Comparison of ENCODE assay signal across 5 cellular contexts in genomic region chr14:41518030-41518429, GRCh38.
A peak's percentile ranks its signal among the peaks of the same experiment; 100 is the strongest.
DNase-seq lines count a peak whose midpoint lies in the region; ATAC-seq and TF ChIP-seq lines count a peak whose summit lies in the region.
"Not testable (repeated sequence)": the region's sequence is repeated elsewhere in the genome, so short reads cannot be mapped to it uniquely, and the experiment has no call there.

No MANE protein-coding gene starts in this region.

- not testable (repeated sequence) for H4K20me1 ChIP-seq in PC-3 (ENCODE audit: low read length)

- not testable (repeated sequence) for H3F3A ChIP-seq in PC-3 (ENCODE audit: low read length, unreplicated experiment)

- H3K4me3 ChIP-seq in H7 (ENCODE audit: insufficient read depth, low read depth, low read length) = peak overlapping the region; percentile 17; the same call in 1 of the 2 replicates
- H3K4me3 ChIP-seq in PC-3 (ENCODE audit: low read length); endodermal cell (ENCODE audit: low read length): not testable (repeated sequence)

- peaks cover 17% of the 10 kb centered on the region for H3K4me1 Mint-ChIP-seq in endodermal cell

- TF ChIP-seq CTCF in PC-3 (conservative IDR thresholded peaks at IDR 0.05; ENCODE audit: low read depth, low read length); endodermal cell (conservative IDR thresholded peaks at IDR 0.05): not testable (repeated sequence)

- H3K9me2 ChIP-seq in PC-3 (replicated peaks; ENCODE audit: low read length) = not testable (repeated sequence)

- CTCF ChIA-PET in PC-3 (lab: Charles Lee) = not testable (repeated sequence)

- H3K9ac ChIP-seq in PC-3 (ENCODE audit: low read length); endodermal cell (ENCODE audit: extremely low read depth, low read length, poor library complexity, severe bottlenecking): not testable (repeated sequence)

- not testable (repeated sequence) for H3K4me1 ChIP-seq in PC-3 (ENCODE audit: insufficient read depth, low read length); endodermal cell (ENCODE audit: control insufficient read depth, insufficient read depth, low read length)

- H3K27ac Mint-ChIP-seq in endodermal cell = peak overlapping the region; percentile 85

- not testable (repeated sequence) for H3K27me3 Mint-ChIP-seq in endodermal cell (ENCODE audit: insufficient read depth)

- WGBS in endodermal cell (ENCODE audit: insufficient coverage in 1 of 2, insufficient read length in 1 of 2), 2 experiments = 95% methylated on average over 8 of the region's 11 CpGs; no CpG with 5 or more reads in 1 of the 2 experiments

- not testable (repeated sequence) for H3K36me3 Mint-ChIP-seq in endodermal cell (ENCODE audit: low read depth)

- H3K36me3 ChIP-seq in H7 (replicated peaks; ENCODE audit: control insufficient read depth, insufficient read depth, low read length); PC-3 (ENCODE audit: low read depth, low read length); endodermal cell (ENCODE audit: control insufficient read depth, insufficient read depth, low read length): not testable (repeated sequence)

- not testable (repeated sequence) for H3K27me3 ChIP-seq in H7 (ENCODE audit: control insufficient read depth, insufficient read depth, low read length); PC-3 (ENCODE audit: low read length); endodermal cell (ENCODE audit: control insufficient read depth, insufficient read depth, low read length, poor library complexity, severe bottlenecking)

- DNase-seq in Daoy (ENCODE audit: low read depth) (peak; percentile 19), posterior vena cava (ENCODE audit: low spot score) (peak; percentile 52)
- DNase-seq in H7, PC-3, endodermal cell: not testable (repeated sequence)

- H3K79me2 ChIP-seq in PC-3 (ENCODE audit: low read length) = not testable (repeated sequence)

- H3K9me3 ChIP-seq in PC-3 (ENCODE audit: low read length); endodermal cell (ENCODE audit: control insufficient read depth, low read length): not testable (repeated sequence)

- H3K4me3 Mint-ChIP-seq in endodermal cell = peak overlapping the region; percentile 65

- intact Hi-C loops in PC-3 (cut with micrococcal nuclease); posterior vena cava (cut with DNase I): not testable (repeated sequence)

- H3K9me3 Mint-ChIP-seq in endodermal cell = peaks cover 31% of the 10 kb centered on the region

- H2AFZ ChIP-seq in PC-3 (ENCODE audit: low read length) = not testable (repeated sequence)

- ATAC-seq in PC-3 = not testable (repeated sequence)

- BruUV-seq in PC-3 (replicated peaks; lab: Mats Ljungman, UMichigan) = TSS peak; percentile 88

- H3K27ac ChIP-seq in PC-3 (ENCODE audit: low read length); endodermal cell (ENCODE audit: low read depth, low read length): not testable (repeated sequence)

- not testable (repeated sequence) for H3K4me2 ChIP-seq in PC-3 (ENCODE audit: low read length)

- POLR2A ChIA-PET in PC-3 (lab: Charles Lee; ENCODE audit: unreplicated experiment) = not testable (repeated sequence)
